9 cellular contexts compared by ENCODE assay signal in the genomic region with DNA sequence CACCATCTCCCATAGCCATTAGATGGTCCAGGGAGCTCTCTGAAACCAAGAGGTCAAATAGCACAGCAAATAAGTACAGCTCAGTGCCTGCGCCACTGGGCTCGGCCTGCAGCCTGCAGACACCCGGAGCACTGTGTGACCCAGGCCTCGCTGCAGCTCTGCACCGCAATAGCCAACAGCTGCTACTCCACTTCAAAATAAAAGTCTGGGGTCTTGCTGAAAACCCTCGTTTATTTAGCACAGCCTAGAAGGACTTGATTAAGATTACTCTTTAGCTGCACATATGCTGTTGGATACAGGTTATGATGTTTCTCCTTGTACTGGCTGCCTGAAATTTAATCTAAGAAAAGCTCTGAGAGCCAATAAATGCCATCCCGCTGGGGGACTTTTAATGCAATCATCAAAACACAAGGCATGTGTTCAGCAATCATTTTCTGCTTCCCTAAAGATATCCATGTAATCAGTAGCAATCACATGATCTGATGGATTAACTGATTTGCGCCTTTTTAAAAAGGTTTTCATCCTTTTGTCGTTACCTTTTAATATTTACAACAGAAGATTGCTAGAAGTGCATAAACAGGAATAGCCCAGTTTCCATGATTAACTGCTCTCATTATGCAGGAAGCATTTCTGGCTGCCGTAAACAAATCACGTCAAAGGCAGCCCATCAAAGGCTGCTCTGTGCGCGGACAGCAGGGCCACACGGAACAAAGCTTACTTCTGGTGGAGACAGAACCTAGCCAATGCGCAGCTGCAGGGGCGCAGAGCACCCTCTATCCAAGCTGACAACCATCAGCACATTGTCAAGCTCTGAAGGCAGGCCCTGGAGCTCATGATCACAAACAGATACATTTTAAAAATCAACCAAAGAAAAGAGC. TPM values are rescaled to one million over a fixed set of nuclear protein-coding genes. Genes with fewer than 3 reads are reported as not detected.
DNase-seq lines count a peak whose midpoint lies in the region; FAIRE-seq and TF ChIP-seq lines count a peak whose summit lies in the region.
"Had no signal": no experiment of that assay in that cellular context is flagged by ENCODE, and none has a peak within 500 bp of the region (broad histone marks: within the 10 kb centered on the region; RNA-seq: fewer than 3 reads in every experiment).

No MANE protein-coding gene starts in this region.

- peak overlapping the region; percentile 1; the same call in 1 of the 2 replicates for H3K4me3 ChIP-seq in H7 (ENCODE audit: insufficient read depth, low read depth, low read length)
- H3K4me3 ChIP-seq in SJSA1, result peak overlapping the region; percentile 19
- peak overlapping the region; percentile 71 for H3K4me3 ChIP-seq in coronary artery
- peak overlapping the region; percentile 73 to 80 for H3K4me3 ChIP-seq in kidney (ENCODE audit: low read length in 2 of 2)
- peak overlapping the region in 1 of 2 donors; percentile 0 for H3K4me3 ChIP-seq in small intestine (ENCODE audit: low read depth in 1 of 2, low read length in 2 of 2)

- H3K27ac ChIP-seq in SJSA1 (peak overlapping the region; percentile 41), coronary artery (peak overlapping the region; percentile 12 to 77), kidney (ENCODE audit: low read depth in 2 of 2, low read length in 2 of 2) (peak overlapping the region; percentile 27 to 80), small intestine (ENCODE audit: low read depth in 1 of 2, low read length in 1 of 2) (peak overlapping the region; percentile 21 to 88)
- H3K27ac ChIP-seq: 22Rv1 had no signal

- peak; percentile 12 for DNase-seq in NCI-H345 (lab: John Stamatoyannopoulos, UW)
- DNase-seq in NCI-H345 treated with DMSO at 0.1 percent for 48 hours (lab: John Stamatoyannopoulos, UW; ENCODE audit: unreplicated experiment), result no peak
- DNase-seq in H7, result peak; percentile 63
- peak; percentile 74 to 76 for DNase-seq in Kasumi-1 (lab: John Stamatoyannopoulos, UW)
- DNase-seq in SJSA1 (ENCODE audit: low read depth in 1 of 2, low spot score in 2 of 2), result peak; percentile 66 to 68
- peak; percentile 76 for DNase-seq in coronary artery (ENCODE audit: low spot score)
- DNase-seq in kidney, result peak; percentile 85
- DNase-seq in small intestine, result peak; percentile 55

- 6 to 9% (median 8%) methylated on average over 16 of the region's 16 CpGs for WGBS in small intestine, 3 donors

- intact Hi-C loops in kidney (cut with DNase I), result no loop called here

- TF ChIP-seq CTCF in coronary artery (IDR thresholded peaks at IDR 0.05) (no peak), kidney (IDR thresholded peaks at IDR 0.05; ENCODE audit: borderline replicate concordance, extremely low read depth, insufficient read depth) (no peak)

- H3K9me3 ChIP-seq in SJSA1 (replicated peaks) (no peaks in the 10 kb centered on the region), kidney (ENCODE audit: control insufficient read depth in 1 of 2, low read length in 2 of 2) (no peaks in the 10 kb centered on the region), small intestine (ENCODE audit: control insufficient read depth, low read depth) (no peaks in the 10 kb centered on the region)

- H3K36me3 ChIP-seq in H7 (replicated peaks; ENCODE audit: control insufficient read depth, insufficient read depth, low read length) (no peaks in the 10 kb centered on the region), SJSA1 (no peaks in the 10 kb centered on the region), kidney (ENCODE audit: control insufficient read depth in 1 of 2, insufficient read depth in 2 of 2, low read length in 2 of 2) (no peaks in the 10 kb centered on the region), small intestine (ENCODE audit: control insufficient read depth in 2 of 2, insufficient read depth in 2 of 2, low read length in 2 of 2) (no peaks in the 10 kb centered on the region)

- H3K27me3 ChIP-seq in H7 (ENCODE audit: control insufficient read depth, insufficient read depth, low read length), result no peaks in the 10 kb centered on the region
- no peaks in the 10 kb centered on the region for H3K27me3 ChIP-seq in SJSA1 (replicated peaks)
- H3K27me3 ChIP-seq in small intestine (ENCODE audit: control insufficient read depth in 2 of 2, insufficient read depth in 2 of 2, low read length in 2 of 2), result no peaks in the 10 kb centered on the region

- H3K4me1 ChIP-seq in SJSA1 (replicated peaks), result peaks cover 20% of the 10 kb centered on the region
- peaks cover 4 to 7% of the 10 kb centered on the region in 2 donors for H3K4me1 ChIP-seq in kidney (ENCODE audit: control insufficient read depth in 1 of 2, insufficient read depth in 1 of 2, low read depth in 1 of 2, low read length in 2 of 2)
- H3K4me1 ChIP-seq in small intestine (ENCODE audit: control insufficient read depth in 2 of 2, insufficient read depth in 1 of 2, low read depth in 1 of 2, low read length in 1 of 2), result peaks cover 0 to 4% of the 10 kb centered on the region in 2 donors

- H3K9ac ChIP-seq in kidney (ENCODE audit: low read length in 2 of 2), result peak overlapping the region; percentile 27 to 31

- FAIRE-seq in kidney (lab: Jason Lieb, UNC) (no peak), small intestine (lab: Jason Lieb, UNC) (no peak)

RNA-seq across cellular contexts. Expression of a gene that starts 58.8 kb away (rescaled TPM):
- 41.0 and 41.1 TPM in 2 replicates for total RNA-seq in H7 (2014; rRNA removed; shearing (Covaris generic))
- 36.8 and 51.2 TPM in 2 replicates for total RNA-seq in SJSA1 (2014; rRNA removed; shearing (Covaris generic))
- total RNA-seq in kidney, result 58.5 TPM
- polyA plus RNA-seq in kidney (ENCODE audit: insufficient read depth, low read depth, low replicate concordance) (8.8 TPM), small intestine (10 to 100 TPM in 1 of 3 donors, 1 to 10 TPM in 2; 5.4 to 14.4 (median 6.9) TPM)
